In the genomic region with DNA sequence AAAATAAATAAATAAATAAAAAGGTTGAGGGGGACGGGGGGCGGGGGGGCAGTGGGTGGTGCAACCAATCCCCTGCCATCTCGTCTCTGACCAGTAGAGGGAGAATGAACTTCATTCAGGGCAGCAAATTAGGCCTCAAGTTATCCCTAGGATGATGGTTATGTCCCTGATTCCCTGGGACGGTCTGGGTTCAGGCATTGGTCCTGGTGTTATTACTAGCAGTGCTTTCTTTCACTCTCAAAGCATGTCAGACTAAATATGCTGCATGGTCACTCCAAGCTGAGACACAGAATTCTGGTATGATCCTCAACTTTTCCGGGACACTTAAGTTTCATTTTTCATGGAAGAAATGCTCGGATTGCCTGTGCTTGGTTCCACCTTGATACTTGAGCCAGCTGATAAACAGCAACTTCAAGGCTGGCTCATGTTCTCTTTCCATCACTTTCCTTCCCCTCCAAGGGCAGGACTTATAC, we compare ENCODE assay signal across 9 cellular contexts. TPM values are rescaled to one million over a fixed set of nuclear protein-coding genes. Genes with fewer than 3 reads are reported as not detected.
A peak's percentile ranks its signal among the peaks of the same experiment; 100 is the strongest.
DNase-seq lines count a peak whose midpoint lies in the region; ATAC-seq lines count a peak whose summit lies in the region.
"Had no signal": no experiment of that assay in that cellular context is flagged by ENCODE, and none has a peak within 500 bp of the region (broad histone marks: within the 10 kb centered on the region; RNA-seq: fewer than 3 reads in every experiment).

No MANE protein-coding gene starts in this region.

- H3K27me3 Mint-ChIP-seq in activated CD4-positive, alpha-beta memory T cell treated with anti-CD3 and anti-CD28 coated beads, Interleukin-2, amount 10 ng/mL, durations not matched to agents 7 days and 5 days = no peaks in the 10 kb centered on the region

- POLR2A ChIA-PET in activated CD4-positive, alpha-beta memory T cell treated with anti-CD3 and anti-CD28 coated beads, Interleukin-2, amount 10 ng/mL, durations not matched to agents 7 days and 5 days (lab: Charles Lee) = no interaction called here

- ATAC-seq in Right ventricle myocardium superior (ENCODE audit: poor library complexity) = peak; percentile 67
- ATAC-seq in sciatic nerve = peak; percentile 65
- ATAC-seq in GM21717 (IDR thresholded peaks at IDR 0.05; ENCODE audit: unreplicated experiment) = no peak
- ATAC-seq: activated naive CD4-positive, alpha-beta T cell treated with anti-CD3 and anti-CD28 coated beads, Interleukin-2, amount 50 U/mL, for 72 hours had no signal

- peaks cover 5% of the 10 kb centered on the region for H3K36me3 Mint-ChIP-seq in activated CD4-positive, alpha-beta memory T cell treated with anti-CD3 and anti-CD28 coated beads, Interleukin-2, amount 10 ng/mL, durations not matched to agents 7 days and 5 days (ENCODE audit: low read depth)
- H3K36me3 Mint-ChIP-seq: activated naive CD4-positive, alpha-beta T cell treated with anti-CD3 and anti-CD28 coated beads, Interleukin-2, amount 50 U/mL, for 72 hours had no signal

- no peaks in the 10 kb centered on the region for H3K9me3 Mint-ChIP-seq in activated CD4-positive, alpha-beta memory T cell treated with anti-CD3 and anti-CD28 coated beads, Interleukin-2, amount 10 ng/mL, durations not matched to agents 7 days and 5 days
- H3K9me3 Mint-ChIP-seq: activated naive CD4-positive, alpha-beta T cell treated with anti-CD3 and anti-CD28 coated beads, Interleukin-2, amount 50 U/mL, for 72 hours had no signal

- intact Hi-C loops in Right ventricle myocardium superior (cut with DNase I) = loop anchor here (5.0 kb wide), 1 partner anchor 56 kb away; no protein-coding TSS in a partner anchor
- intact Hi-C loops in sciatic nerve (cut with DNase I) = no loop called here

- CTCF ChIA-PET in activated CD4-positive, alpha-beta memory T cell treated with anti-CD3 and anti-CD28 coated beads, Interleukin-2, amount 10 ng/mL, durations not matched to agents 7 days and 5 days (lab: Charles Lee) = interaction anchor here (1.2 to 2.7 kb wide), 5 partner anchors 11 to 334 kb away, joined by 3 to 8 read pairs (median 3); no protein-coding TSS in a partner anchor

- peak; percentile 38 for DNase-seq in SIG-M5 treated with dmso at 0.1 percent for 504 hours (lab: John Stamatoyannopoulos, UW; ENCODE audit: unreplicated experiment)
- no peak for DNase-seq in SIG-M5 (lab: John Stamatoyannopoulos, UW)
- DNase-seq in NCI-H1105 treated with DMSO at 0.1 percent for 48 hours (lab: John Stamatoyannopoulos, UW) = peak; percentile 14
- DNase-seq in activated CD4-positive, alpha-beta memory T cell treated with anti-CD3 and anti-CD28 coated beads, Interleukin-2, amount 10 ng/mL, durations not matched to agents 7 days and 5 days = peak; percentile 22
- DNase-seq in Right ventricle myocardium superior = no peak
- no peak for DNase-seq in sciatic nerve (ENCODE audit: low spot score)
- DNase-seq in COR-L47 (lab: John Stamatoyannopoulos, UW) = no peak

- H3K4me3 Mint-ChIP-seq in activated CD4-positive, alpha-beta memory T cell treated with anti-CD3 and anti-CD28 coated beads, Interleukin-2, amount 10 ng/mL, durations not matched to agents 7 days and 5 days = no peak overlapping the region

- H3K4me1 Mint-ChIP-seq in activated CD4-positive, alpha-beta memory T cell treated with anti-CD3 and anti-CD28 coated beads, Interleukin-2, amount 10 ng/mL, durations not matched to agents 7 days and 5 days = peaks cover 27% of the 10 kb centered on the region

- no peak overlapping the region for H3K27ac Mint-ChIP-seq in activated CD4-positive, alpha-beta memory T cell treated with anti-CD3 and anti-CD28 coated beads, Interleukin-2, amount 10 ng/mL, durations not matched to agents 7 days and 5 days
- H3K27ac Mint-ChIP-seq: activated naive CD4-positive, alpha-beta T cell treated with anti-CD3 and anti-CD28 coated beads, Interleukin-2, amount 50 U/mL, for 72 hours had no signal

RNA-seq across cellular contexts. Expression of a gene that starts 59.4 kb away (rescaled TPM):
- 10 to 100 TPM; 51.0 to 53.7 TPM for total RNA-seq in activated CD4-positive, alpha-beta memory T cell treated with anti-CD3 and anti-CD28 coated beads, Interleukin-2, amount 10 ng/mL, durations not matched to agents 7 days and 5 days
- total RNA-seq in Right ventricle myocardium superior (13.6 TPM), sciatic nerve (65.4 TPM)

Comparison
In these comparisons a context has a peak if more than half of its experiments do, and no peak if none do; other contexts are left out.
1. DNase-seq: peak in SIG-M5 treated with dmso at 0.1 percent for 504 hours (single experiment), NCI-H1105 treated with DMSO at 0.1 percent for 48 hours (single experiment) and activated CD4-positive, alpha-beta memory T cell treated with anti-CD3 and anti-CD28 coated beads, Interleukin-2, amount 10 ng/mL, durations not matched to agents 7 days and 5 days (single experiment); none in SIG-M5 (single experiment), Right ventricle myocardium superior (single experiment), sciatic nerve (single experiment) and COR-L47 (single experiment).